ENCODE assay signal across 1 cellular context in genomic region chr3:112633191-112633590, GRCh38.
A peak's percentile ranks its signal among the peaks of the same experiment; 100 is the strongest.
TF ChIP-seq lines count a peak whose summit lies in the region.

No MANE protein-coding gene starts in this region.

TF ChIP-seq in GM12878, 131 proteins besides CTCF, POLR2A, EP300 and RAD21 (continued from another document):
- TF ChIP-seq CUX1 (IDR thresholded peaks at IDR 0.05; ENCODE audit: insufficient replicate concordance, low read depth, low read length) (no peak), SPI1 (IDR thresholded peaks at IDR 0.05; ENCODE audit: borderline replicate concordance, insufficient read depth, low read depth, low read length) (peak; percentile 15; the same call in 1 of the 2 replicates), KAT2A (conservative IDR thresholded peaks at IDR 0.05; ENCODE audit: control insufficient read depth, low read depth, low read length) (no peak)
TF ChIP-seq in GM12878: peak in this region for 1.
